8 cellular contexts compared by ENCODE assay signal in the genomic region with DNA sequence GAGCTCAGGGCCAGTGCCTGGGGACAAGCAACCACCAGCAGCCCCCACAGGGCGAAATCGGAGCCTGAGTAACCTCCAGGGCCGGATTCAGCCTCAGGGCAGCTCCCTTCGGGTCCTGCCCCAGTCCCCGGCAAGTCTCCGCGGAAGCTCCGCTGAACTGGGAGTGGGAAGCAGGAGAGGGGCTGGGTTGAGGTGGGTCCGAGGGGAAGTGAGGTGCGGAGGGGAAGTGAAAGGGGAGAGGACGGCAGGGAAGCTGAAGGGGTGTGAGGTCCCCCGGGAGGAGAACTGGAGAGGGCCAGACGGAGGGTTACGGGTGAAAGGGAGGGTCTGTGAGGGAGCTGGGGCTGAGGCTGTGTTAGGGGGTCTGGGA. TPM values are rescaled to one million over a fixed set of nuclear protein-coding genes. Genes with fewer than 3 reads are reported as not detected.
DNase-seq lines count a peak whose midpoint lies in the region; ATAC-seq and TF ChIP-seq lines count a peak whose summit lies in the region.

No MANE protein-coding gene starts in this region.

- H2AFZ ChIP-seq in IMR-90 (replicated peaks; ENCODE audit: low read length, poor library complexity) (peak overlapping the region; percentile 66), neural progenitor cell (replicated peaks) (peak overlapping the region; percentile 1)

- H4K8ac ChIP-seq in IMR-90 (ENCODE audit: low read depth in 2 of 2, low read length in 2 of 2) = no peak overlapping the region

- 3% methylated on average over 10 of the region's 14 CpGs; no CpG with 5 or more reads in 1 of the 2 experiments for WGBS in IMR-90 (ENCODE audit: extremely low coverage in 2 of 2, insufficient read length in 1 of 2), 2 experiments

- peak overlapping the region; percentile 34 for H2AK9ac ChIP-seq in IMR-90 (replicated peaks; ENCODE audit: low read depth, low read length, poor library complexity)

- H3K18ac ChIP-seq in IMR-90 (ENCODE audit: low read depth, low read length) = no peak overlapping the region

- no peak for TF ChIP-seq RAD21 in IMR-90 (IDR thresholded peaks at IDR 0.05; ENCODE audit: low read length)

- H3K27me3 Mint-ChIP-seq in neural progenitor cell (ENCODE audit: insufficient read depth, low read depth) = peaks cover 43% of the 10 kb centered on the region

- no peak overlapping the region for H4K5ac ChIP-seq in IMR-90 (ENCODE audit: low read depth, low read length)

- H3K36me3 ChIP-seq in BLaER1 treated with 17β-estradiol and CSF1 and Interleukin-3, amounts not matched to agents 10 nM and 100 nM = no peaks in the 10 kb centered on the region
- H3K36me3 ChIP-seq in IMR-90 (ENCODE audit: control insufficient read depth, insufficient read depth, low read length) (no peaks in the 10 kb centered on the region), neural progenitor cell (no peaks in the 10 kb centered on the region)
- no peaks in the 10 kb centered on the region for H3K36me3 ChIP-seq in effector memory CD4-positive, alpha-beta T cell (ENCODE audit: control insufficient read depth, insufficient read depth, low read length)

- H4K91ac ChIP-seq in IMR-90 (ENCODE audit: insufficient read depth, low read depth, low read length) = no peak overlapping the region

- H3K9me3 ChIP-seq in BLaER1 treated with 17β-estradiol and CSF1 and Interleukin-3, amounts not matched to agents 10 nM and 100 nM (replicated peaks in 1 of 11) = no peaks in the 10 kb centered on the region
- no peaks in the 10 kb centered on the region for H3K9me3 ChIP-seq in IMR-90 (ENCODE audit: control insufficient read depth, insufficient read depth, low read length)
- H3K9me3 ChIP-seq in neural progenitor cell (ENCODE audit: low read depth) = no peaks in the 10 kb centered on the region
- H3K9me3 ChIP-seq in effector memory CD4-positive, alpha-beta T cell (ENCODE audit: control insufficient read depth, low read length) = no peaks in the 10 kb centered on the region

- no peak overlapping the region for H3K4ac ChIP-seq in IMR-90 (ENCODE audit: low read depth, low read length)

- BruUV-seq in IMR-90 (replicated peaks; lab: Mats Ljungman, UMichigan) = no TSS peak

- peaks cover 0 to 24% (median 0%) of the 10 kb centered on the region in 11 experiments; a peak in 6 of 22 replicates for H4K20me1 ChIP-seq in BLaER1 treated with 17β-estradiol and CSF1 and Interleukin-3, amounts not matched to agents 10 nM and 100 nM
- no peaks in the 10 kb centered on the region for H4K20me1 ChIP-seq in IMR-90 (ENCODE audit: insufficient read depth, low read length)
- no peaks in the 10 kb centered on the region for H4K20me1 ChIP-seq in neural progenitor cell (ENCODE audit: low read depth)

- peaks cover 19 to 25% (median 21%) of the 10 kb centered on the region in 11 experiments for H3K27me3 ChIP-seq in BLaER1 treated with 17β-estradiol and CSF1 and Interleukin-3, amounts not matched to agents 10 nM and 100 nM
- H3K27me3 ChIP-seq in IMR-90 (ENCODE audit: control insufficient read depth, insufficient read depth, low read length) (peaks cover 52% of the 10 kb centered on the region), dorsolateral prefrontal cortex (no peaks in the 10 kb centered on the region), neural progenitor cell (peaks cover 50% of the 10 kb centered on the region)
- H3K27me3 ChIP-seq in effector memory CD4-positive, alpha-beta T cell (replicated peaks; ENCODE audit: control insufficient read depth, insufficient read depth, low read length, poor library complexity, severe bottlenecking) = peaks cover 24% of the 10 kb centered on the region

- POLR2A ChIA-PET in IMR-90 (lab: Charles Lee; ENCODE audit: unreplicated experiment) = no interaction called here

- H3K9me3 Mint-ChIP-seq in neural progenitor cell = no peaks in the 10 kb centered on the region

- TF ChIP-seq CTCF in IMR-90 (conservative IDR thresholded peaks at IDR 0.05; ENCODE audit: low read depth, low read length) (no peak), dorsolateral prefrontal cortex (IDR thresholded peaks at IDR 0.05 in 54 of 56, conservative IDR thresholded peaks at IDR 0.05 in 2 of 56; ENCODE audit: low read depth in 1 of 56, partially characterized antibody in 56 of 56) (no peak), neural progenitor cell (IDR thresholded peaks at IDR 0.05) (no peak)

- no peaks in the 10 kb centered on the region for H3F3A ChIP-seq in neural progenitor cell (ENCODE audit: low read depth)

- H3K36me3 Mint-ChIP-seq in neural progenitor cell = no peaks in the 10 kb centered on the region

- no peak overlapping the region for H3K27ac Mint-ChIP-seq in neural progenitor cell

- peak overlapping the region; percentile 54 to 72 (median 62) for H3K4me3 ChIP-seq in BLaER1 treated with 17β-estradiol and CSF1 and Interleukin-3, amounts not matched to agents 10 nM and 100 nM
- H3K4me3 ChIP-seq in IMR-90 (ENCODE audit: insufficient read depth, low read depth, low read length) = no peak overlapping the region
- peak overlapping the region; percentile 59 to 96 (median 83) for H3K4me3 ChIP-seq in dorsolateral prefrontal cortex
- peak overlapping the region; percentile 55 for H3K4me3 ChIP-seq in neural progenitor cell
- no peak overlapping the region for H3K4me3 ChIP-seq in effector memory CD4-positive, alpha-beta T cell (ENCODE audit: insufficient read depth, low read depth, low read length, poor library complexity, severe bottlenecking)

- H3K4me3 Mint-ChIP-seq in neural progenitor cell = peak overlapping the region; percentile 76

- peaks cover 50 to 61% (median 56%) of the 10 kb centered on the region in 10 experiments for H3K4me1 ChIP-seq in BLaER1 treated with 17β-estradiol and CSF1 and Interleukin-3, amounts not matched to agents 10 nM and 100 nM
- H3K4me1 ChIP-seq in IMR-90 (ENCODE audit: control insufficient read depth, insufficient read depth, low read length) (peaks cover 15% of the 10 kb centered on the region), neural progenitor cell (peaks cover 20% of the 10 kb centered on the region)
- peaks cover 13% of the 10 kb centered on the region for H3K4me1 ChIP-seq in effector memory CD4-positive, alpha-beta T cell (ENCODE audit: control insufficient read depth, insufficient read depth, low read length, poor library complexity, severe bottlenecking)

- no peak overlapping the region for H2BK15ac ChIP-seq in IMR-90 (ENCODE audit: low read depth, low read length)

- peak overlapping the region; percentile 12 to 73 (median 48); a peak in 14 of 22 replicates for H3K9ac ChIP-seq in BLaER1 treated with 17β-estradiol and CSF1 and Interleukin-3, amounts not matched to agents 10 nM and 100 nM
- H3K9ac ChIP-seq in IMR-90 (ENCODE audit: low read depth, low read length) (no peak overlapping the region), neural progenitor cell (no peak overlapping the region)

- no peak overlapping the region for H2BK20ac ChIP-seq in IMR-90 (ENCODE audit: low read depth, low read length)

- H3K79me2 ChIP-seq in neural progenitor cell (ENCODE audit: low read depth) = no peaks in the 10 kb centered on the region

- H3K79me1 ChIP-seq in IMR-90 (ENCODE audit: low read depth in 1 of 2, low read length in 2 of 2) = no peaks in the 10 kb centered on the region

- dilution Hi-C loops in IMR-90 (cut with HindIII; ENCODE audit: low sequenced_read_pairs, unreplicated experiment) = no loop called here

- TF ChIP-seq POLR2A in IMR-90 (IDR thresholded peaks at IDR 0.05; ENCODE audit: low read depth, low read length) = no peak

- peaks cover 25% of the 10 kb centered on the region for H3K4me1 Mint-ChIP-seq in neural progenitor cell

- no peaks in the 10 kb centered on the region for H3K9me1 ChIP-seq in IMR-90 (ENCODE audit: insufficient read depth, low read length)

- intact Hi-C loops in IMR-90 (cut with micrococcal nuclease) (no loop called here), dorsolateral prefrontal cortex (cut with DNase I) (loop anchor here (2.0 kb wide), 2 partner anchors 56 to 116 kb away; no protein-coding TSS in a partner anchor)

- H3K56ac ChIP-seq in IMR-90 (ENCODE audit: extremely low read depth, insufficient read depth, low read length) = no peak overlapping the region

- in situ Hi-C loops in IMR-90 (cut with MboI; ENCODE audit: low sequenced_read_pairs) = no loop called here

- CTCF ChIA-PET in IMR-90 (lab: Yijun Ruan, JAX) = interaction anchor here (1.3 kb wide), 1 partner anchor 118 kb away, joined by 3 read pairs; no protein-coding TSS in a partner anchor

- peak overlapping the region; percentile 96 to 100 (median 100) for H3K4me2 ChIP-seq in BLaER1 treated with 17β-estradiol and CSF1 and Interleukin-3, amounts not matched to agents 10 nM and 100 nM
- H3K4me2 ChIP-seq in IMR-90 (ENCODE audit: low read depth, low read length) = peak overlapping the region; percentile 67
- H3K4me2 ChIP-seq in neural progenitor cell = peak overlapping the region; percentile 75

- DNase-seq in IMR-90 (no peak), dorsolateral prefrontal cortex (no peak), neural progenitor cell (ENCODE audit: low spot score) (peak; percentile 46), NCI-H69 (lab: John Stamatoyannopoulos, UW) (no peak), LoVo (ENCODE audit: low spot score) (no peak), NCI-H345 (lab: John Stamatoyannopoulos, UW) (no peak)
- DNase-seq in effector memory CD4-positive, alpha-beta T cell = no peak

- H2BK5ac ChIP-seq in IMR-90 (ENCODE audit: low read depth, low read length, poor library complexity, severe bottlenecking) = no peak overlapping the region

- peak overlapping the region; percentile 55 for H3K23ac ChIP-seq in IMR-90 (ENCODE audit: low read depth, low read length)

- no peak overlapping the region for H3K14ac ChIP-seq in IMR-90 (replicated peaks; ENCODE audit: low read depth, low read length)

- no peak overlapping the region; the same call in 1 of the 2 replicates for H2AK5ac ChIP-seq in IMR-90 (ENCODE audit: low read depth, low read length)

- no peak overlapping the region for H2BK120ac ChIP-seq in IMR-90 (ENCODE audit: low read depth, low read length)

- no peak overlapping the region for H3K27ac ChIP-seq in BLaER1 treated with 17β-estradiol and CSF1 and Interleukin-3, amounts not matched to agents 10 nM and 100 nM
- H3K27ac ChIP-seq in IMR-90 (ENCODE audit: insufficient read depth, low read length) = no peak overlapping the region
- peak overlapping the region in 56 of 59 donors; percentile 36 to 99 (median 84) for H3K27ac ChIP-seq in dorsolateral prefrontal cortex
- no peak overlapping the region for H3K27ac ChIP-seq in neural progenitor cell
- no peak overlapping the region for H3K27ac ChIP-seq in effector memory CD4-positive, alpha-beta T cell (ENCODE audit: insufficient read depth, low read length, poor library complexity, severe bottlenecking)

- no peak for ATAC-seq in IMR-90 (ENCODE audit: low read depth)

TF ChIP-seq in IMR-90, 13 proteins besides CTCF, POLR2A, EP300 and RAD21 (continues in another document):
- TF ChIP-seq CHD1 (IDR thresholded peaks at IDR 0.05; ENCODE audit: low read depth, low read length) (no peak), MAZ (IDR thresholded peaks at IDR 0.05; ENCODE audit: borderline replicate concordance, low read depth, low read length) (no peak), NFE2L2 (IDR thresholded peaks at IDR 0.05; ENCODE audit: low read depth, low read length) (no peak)

RNA-seq across cellular contexts. Expression of a gene that starts 0.6 kb away (rescaled TPM):
- total RNA-seq in IMR-90 (2012; rRNA removed) (not detected in 2 replicates), dorsolateral prefrontal cortex (100 to 1,000 TPM in 75 of 120 experiments, 10 to 100 TPM in 45; 50.7 to 418 (median 112) TPM), neural progenitor cell (ENCODE audit: low replicate concordance) (0.77 and 1.4 TPM in 2 replicates)
- polyA plus RNA-seq in IMR-90 (2012; rRNA removed) = not detected in 2 replicates
- polyA plus RNA-seq in IMR-90 (2012; cell fraction: cytosol; rRNA removed) = not detected in 2 replicates
- polyA plus RNA-seq in IMR-90 (2012; cell fraction: nucleus; rRNA removed; ENCODE audit: low replicate concordance) = not detected in 2 replicates

Comparison
In these comparisons a context has a peak if more than half of its experiments do, and no peak if none do; other contexts are left out.
1. H3K27ac ChIP-seq: peak in dorsolateral prefrontal cortex (56 of 59); none in BLaER1 treated with 17β-estradiol and CSF1 and Interleukin-3, amounts not matched to agents 10 nM and 100 nM (0 of 11), IMR-90 (single experiment), neural progenitor cell (single experiment) and effector memory CD4-positive, alpha-beta T cell (single experiment).
2. H3K4me3 ChIP-seq: peak in BLaER1 treated with 17β-estradiol and CSF1 and Interleukin-3, amounts not matched to agents 10 nM and 100 nM (10 of 10), dorsolateral prefrontal cortex (59 of 59) and neural progenitor cell (single experiment); none in IMR-90 (single experiment) and effector memory CD4-positive, alpha-beta T cell (single experiment).
3. H3K9ac ChIP-seq: peak in BLaER1 treated with 17β-estradiol and CSF1 and Interleukin-3, amounts not matched to agents 10 nM and 100 nM (11 of 11); none in IMR-90 (single experiment) and neural progenitor cell (single experiment).
4. RNA of a gene that starts 0.6 kb away (total RNA-seq): 50.7 to 418 TPM in dorsolateral prefrontal cortex; 0.77 to 1.4 TPM in neural progenitor cell and not detected in IMR-90; every median in the first group is over 10 times any median in the second.
5. Peak in every context shown above with its lines, with median percentiles within 50 percentile points of each other: H3K4me2 ChIP-seq.